ENCODE assay signal across 17 cellular contexts in genomic region chr9:77523891-77524290, GRCh38.
"Had no signal": no experiment of that assay in that cellular context is flagged by ENCODE, and none has a peak within 500 bp of the region (broad histone marks: within the 10 kb centered on the region; RNA-seq: fewer than 3 reads in every experiment).

No MANE protein-coding gene starts in this region.

- H3K27ac Mint-ChIP-seq: activated naive CD4-positive, alpha-beta T cell treated with anti-CD3 and anti-CD28 coated beads, Interleukin-2, amount 10 ng/mL, durations not matched to agents 7 days and 5 days; activated T-helper 2 cell treated with anti-CD3 and anti-CD28 coated beads, Interferon-gamma antibody, Interleukin-2, Interleukin-4, amounts not matched to agents 10 μg/mL and 5 μg/mL and 100 μg/mL, durations not matched to agents 14 hours and 24 hours and 36 hours; endodermal cell; memory B cell; stimulated activated naive CD8-positive, alpha-beta T cell treated with anti-CD3 and anti-CD28 coated beads, Interleukin-15, Interleukin-2, amounts not matched to agents 100 ng/mL and 50 ng/mL, for 24 hours had no signal

- H3K27ac ChIP-seq: left lung, ovary, testis had no signal

- H3K4me3 Mint-ChIP-seq: activated naive CD4-positive, alpha-beta T cell treated with anti-CD3 and anti-CD28 coated beads, Interleukin-2, amount 10 ng/mL, durations not matched to agents 7 days and 5 days; brain; endodermal cell; memory B cell; neural crest cell; stimulated activated naive CD8-positive, alpha-beta T cell treated with anti-CD3 and anti-CD28 coated beads, Interleukin-15, Interleukin-2, amounts not matched to agents 100 ng/mL and 50 ng/mL, for 24 hours had no signal

- H3K4me1 Mint-ChIP-seq: activated naive CD4-positive, alpha-beta T cell treated with anti-CD3 and anti-CD28 coated beads, Interleukin-2, amount 10 ng/mL, durations not matched to agents 7 days and 5 days; brain; memory B cell; neural crest cell had no signal

- H3K9me3 ChIP-seq: left lung, ovary, testis had no signal

- ATAC-seq: left lung had no signal

- DNase-seq: activated CD4-positive, alpha-beta T cell treated with anti-CD3 and anti-CD28 coated beads, Interleukin-2, amount 50 U/mL, for 1 hour; activated naive CD4-positive, alpha-beta T cell treated with anti-CD3 and anti-CD28 coated beads, Interleukin-2, amount 10 ng/mL, durations not matched to agents 7 days and 5 days; activated T-cell treated with anti-CD3 and anti-CD28 coated beads for 4 hours; dermis blood vessel endothelial cell; endodermal cell; foreskin fibroblast; glutamatergic neuron; left lung; ovary; stimulated activated CD4-positive, alpha-beta T cell treated with anti-CD3 and anti-CD28 coated beads, Interleukin-4, amount 100 ng/mL, for 24 hours; T-helper 2 cell; testis had no signal

- H3K4me3 ChIP-seq: left lung, ovary, testis had no signal

- H3K9me3 Mint-ChIP-seq: activated naive CD4-positive, alpha-beta T cell treated with anti-CD3 and anti-CD28 coated beads, Interleukin-2, amount 10 ng/mL, durations not matched to agents 7 days and 5 days; activated T-helper 2 cell treated with anti-CD3 and anti-CD28 coated beads, Interferon-gamma antibody, Interleukin-2, Interleukin-4, amounts not matched to agents 10 μg/mL and 5 μg/mL and 100 μg/mL, durations not matched to agents 14 hours and 24 hours and 36 hours; memory B cell; stimulated activated naive CD8-positive, alpha-beta T cell treated with anti-CD3 and anti-CD28 coated beads, Interleukin-15, Interleukin-2, amounts not matched to agents 100 ng/mL and 50 ng/mL, for 24 hours had no signal

- H3K27me3 ChIP-seq: left lung, ovary, testis had no signal

- H3K36me3 Mint-ChIP-seq: activated naive CD4-positive, alpha-beta T cell treated with anti-CD3 and anti-CD28 coated beads, Interleukin-2, amount 10 ng/mL, durations not matched to agents 7 days and 5 days; brain; memory B cell had no signal

- H3K36me3 ChIP-seq: left lung, ovary had no signal

- H3K4me1 ChIP-seq: left lung had no signal
